In the genomic region with DNA sequence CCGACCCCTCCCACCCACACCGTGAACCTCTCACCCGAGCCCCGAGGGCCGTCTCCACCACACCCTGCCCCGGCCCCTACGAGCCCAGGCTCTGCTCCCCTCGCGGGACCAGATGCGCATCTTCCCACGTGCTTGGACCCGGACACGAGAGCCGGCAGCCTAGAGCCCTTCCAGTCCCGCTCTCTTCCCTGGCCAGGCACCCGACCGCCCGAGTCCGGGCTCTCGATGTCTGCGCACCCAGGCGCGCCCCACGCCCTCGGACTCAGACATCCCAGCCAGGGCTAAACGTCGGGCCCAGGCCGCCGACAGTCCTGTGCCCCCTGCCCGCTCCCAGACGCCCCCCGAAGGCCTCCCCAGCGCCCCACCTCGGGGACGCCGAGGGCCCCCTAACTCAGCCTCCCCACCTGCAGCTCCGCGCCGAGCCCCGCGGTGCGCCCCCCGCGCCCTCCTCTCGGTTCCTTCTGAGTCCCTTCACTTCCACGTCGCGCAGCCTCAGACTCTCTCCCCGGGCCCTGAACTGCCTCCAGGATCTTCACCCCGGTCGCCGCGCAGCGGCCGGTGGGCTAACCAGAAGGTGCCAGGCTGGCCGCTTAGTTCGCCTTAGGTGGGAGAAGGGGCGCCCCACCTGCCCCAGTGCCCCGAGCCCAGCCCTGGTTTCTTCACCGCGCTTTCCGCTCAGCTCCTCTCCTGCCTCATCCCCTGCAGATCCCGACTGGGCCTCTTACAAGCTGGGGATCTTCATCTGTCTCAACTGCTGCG, we compare ENCODE assay signal across 8 cellular contexts. TPM values are rescaled to one million over a fixed set of nuclear protein-coding genes. Genes with fewer than 3 reads are reported as not detected.
DNase-seq lines count a peak whose midpoint lies in the region; ATAC-seq, FAIRE-seq and TF ChIP-seq lines count a peak whose summit lies in the region.

No MANE protein-coding gene starts in this region.

- peak overlapping the region; percentile 33 for H3K4me3 ChIP-seq in WERI-Rb-1 (ENCODE audit: low read depth, low read length)
- H3K4me3 ChIP-seq in foreskin fibroblast (ENCODE audit: low read depth in 1 of 2, low read length in 2 of 2) = peak overlapping the region; percentile 9 to 18

- no peak for TF ChIP-seq CTCF in WERI-Rb-1 (IDR thresholded peaks at IDR 0.05; ENCODE audit: low read depth, low read length)
- no peak for TF ChIP-seq CTCF in foreskin fibroblast (IDR thresholded peaks at IDR 0.05; ENCODE audit: low read depth, low read length)
- no peak for TF ChIP-seq CTCF in omental fat pad (IDR thresholded peaks at IDR 0.05)

- H3K36me3 ChIP-seq in WERI-Rb-1 = no peaks in the 10 kb centered on the region

- no peaks in the 10 kb centered on the region for H3K9me3 ChIP-seq in WERI-Rb-1 (ENCODE audit: severe bottlenecking)

- no peak overlapping the region for H3K27ac ChIP-seq in WERI-Rb-1

- H3K27me3 ChIP-seq in WERI-Rb-1 (ENCODE audit: insufficient read depth, low read depth, severe bottlenecking) = peaks cover 12% of the 10 kb centered on the region

- TF ChIP-seq POLR2A in GM12891 (IDR thresholded peaks at IDR 0.05; ENCODE audit: low read depth, low read length) = no peak

- DNase-seq in GM12891 (ENCODE audit: insufficient read length, low spot score) = peak; percentile 50
- DNase-seq in WERI-Rb-1 = peak; percentile 15
- peak in 1 of 2 donors; percentile 34 for DNase-seq in foreskin fibroblast
- DNase-seq in omental fat pad (ENCODE audit: low spot score) = no peak
- DNase-seq in pons (ENCODE audit: low spot score) = no peak
- DNase-seq in amniotic stem cell (lab: John Stamatoyannopoulos, UW) = no peak
- no peak for DNase-seq in putamen (ENCODE audit: low spot score)

- no peak for FAIRE-seq in GM12891 (lab: Jason Lieb, UNC)

- ATAC-seq in omental fat pad (ENCODE audit: low FRiP score) = peak; percentile 56
- no peak for ATAC-seq in HG03457 (IDR thresholded peaks at IDR 0.05; ENCODE audit: unreplicated experiment)

TF ChIP-seq in GM12891, 5 proteins besides CTCF, POLR2A, EP300 and RAD21:
- no peak for TF ChIP-seq PAX5 (IDR thresholded peaks at IDR 0.05; ENCODE audit: insufficient read depth, low read length, severe bottlenecking)
- TF ChIP-seq TAF1 (IDR thresholded peaks at IDR 0.05; ENCODE audit: low read depth, low read length) = no peak
- TF ChIP-seq SPI1 (IDR thresholded peaks at IDR 0.05; ENCODE audit: low read depth, low read length) = no peak
- no peak for TF ChIP-seq POLR2AphosphoS5 (IDR thresholded peaks at IDR 0.05; ENCODE audit: low read depth, low read length)
- no peak for TF ChIP-seq POU2F2 (IDR thresholded peaks at IDR 0.05; ENCODE audit: low read depth, low read length)

RNA-seq across cellular contexts. Expression of a gene that starts 0.7 kb away (rescaled TPM):
- 0.83 TPM for polyA plus RNA-seq in GM12891 (2012; ENCODE audit: low read depth, missing spikeins)
- total RNA-seq in omental fat pad = 10 to 100 TPM; 25.1 to 72.5 (median 51.8) TPM

RNA-seq across cellular contexts. Expression of a gene that starts 16.4 kb away (rescaled TPM):
- polyA plus RNA-seq in GM12891 (2012; ENCODE audit: low read depth, missing spikeins) = 15.6 TPM
- total RNA-seq in omental fat pad = 10 to 100 TPM in 2 of 4 donors, 1 to 10 TPM in 2; 6.3 to 15.4 (median 10.2) TPM

RNA-seq across cellular contexts. Expression of a gene that starts 48.4 kb away (rescaled TPM):
- 6.9 TPM for polyA plus RNA-seq in GM12891 (2012; ENCODE audit: low read depth, missing spikeins)
- 10 to 100 TPM; 24.7 to 57.5 (median 40.5) TPM for total RNA-seq in omental fat pad

Comparison
In these comparisons a context has a peak if more than half of its experiments do, and no peak if none do; other contexts are left out.
1. DNase-seq: peak in GM12891 (single experiment) and WERI-Rb-1 (single experiment); none in omental fat pad (single experiment), pons (single experiment), amniotic stem cell (single experiment) and putamen (single experiment).